In genomic region chr2:106127282-106127771, GRCh38 we compare ENCODE assay signal across 18 cellular contexts.
DNase-seq lines count a peak whose midpoint lies in the region; ATAC-seq, FAIRE-seq and TF ChIP-seq lines count a peak whose summit lies in the region.
"Had no signal": no experiment of that assay in that cellular context is flagged by ENCODE, and none has a peak within 500 bp of the region (broad histone marks: within the 10 kb centered on the region; RNA-seq: fewer than 3 reads in every experiment).

No MANE protein-coding gene starts in this region.

- H3K27me3 Mint-ChIP-seq in activated T-cell treated with anti-CD3 and anti-CD28 coated beads, Interleukin-2, amount 50 U/mL, for 72 hours (ENCODE audit: low read depth) = no peaks in the 10 kb centered on the region
- H3K27me3 Mint-ChIP-seq in T-helper 2 cell treated with Interferon-gamma antibody and Interleukin-4, amounts not matched to agents 5 μg/mL and 100 μg/mL, for 36 hours (ENCODE audit: low read depth) = no peaks in the 10 kb centered on the region
- no peaks in the 10 kb centered on the region for H3K27me3 Mint-ChIP-seq in osteocyte (ENCODE audit: unreplicated experiment)
- H3K27me3 Mint-ChIP-seq: stimulated activated naive CD8-positive, alpha-beta T cell treated with anti-CD3 and anti-CD28 coated beads, Interleukin-15, Interleukin-2, amounts not matched to agents 100 ng/mL and 50 ng/mL, for 24 hours had no signal

- intact Hi-C loops in heart right ventricle (cut with DNase I) = no loop called here

- H3K4me1 ChIP-seq in small intestine (ENCODE audit: control insufficient read depth in 2 of 2, insufficient read depth in 1 of 2, low read depth in 1 of 2, low read length in 1 of 2) (peaks cover 11 to 15% of the 10 kb centered on the region in 2 donors), heart right ventricle (peaks cover 0 to 7% (median 0%) of the 10 kb centered on the region in 9 donors)

- peak overlapping the region; percentile 88 for H3K27ac Mint-ChIP-seq in activated T-cell treated with anti-CD3 and anti-CD28 coated beads, Interleukin-2, amount 50 U/mL, for 72 hours
- H3K27ac Mint-ChIP-seq in T-helper 2 cell treated with Interferon-gamma antibody and Interleukin-4, amounts not matched to agents 5 μg/mL and 100 μg/mL, for 36 hours = peak overlapping the region; percentile 14
- H3K27ac Mint-ChIP-seq in osteocyte (ENCODE audit: unreplicated experiment) = no peak overlapping the region
- H3K27ac Mint-ChIP-seq: stimulated activated naive CD8-positive, alpha-beta T cell treated with anti-CD3 and anti-CD28 coated beads, Interleukin-15, Interleukin-2, amounts not matched to agents 100 ng/mL and 50 ng/mL, for 24 hours had no signal

- no peaks in the 10 kb centered on the region for H3K9me3 Mint-ChIP-seq in activated T-cell treated with anti-CD3 and anti-CD28 coated beads, Interleukin-2, amount 50 U/mL, for 72 hours
- H3K9me3 Mint-ChIP-seq in T-helper 2 cell treated with Interferon-gamma antibody and Interleukin-4, amounts not matched to agents 5 μg/mL and 100 μg/mL, for 36 hours = no peaks in the 10 kb centered on the region
- H3K9me3 Mint-ChIP-seq in osteocyte (ENCODE audit: unreplicated experiment) = no peaks in the 10 kb centered on the region
- H3K9me3 Mint-ChIP-seq: stimulated activated naive CD8-positive, alpha-beta T cell treated with anti-CD3 and anti-CD28 coated beads, Interleukin-15, Interleukin-2, amounts not matched to agents 100 ng/mL and 50 ng/mL, for 24 hours had no signal

- H3K4me1 Mint-ChIP-seq in activated T-cell treated with anti-CD3 and anti-CD28 coated beads, Interleukin-2, amount 50 U/mL, for 72 hours (ENCODE audit: low read depth) = peaks cover 37% of the 10 kb centered on the region
- H3K4me1 Mint-ChIP-seq in T-helper 2 cell treated with Interferon-gamma antibody and Interleukin-4, amounts not matched to agents 5 μg/mL and 100 μg/mL, for 36 hours (ENCODE audit: low read depth) = peaks cover 20% of the 10 kb centered on the region
- H3K4me1 Mint-ChIP-seq in osteocyte (ENCODE audit: unreplicated experiment) = no peaks in the 10 kb centered on the region

- 50 to 72% (median 59%) methylated on average over 5 of the region's 5 CpGs for WGBS in small intestine, 3 donors
- 95 to 96% methylated on average over 5 of the region's 5 CpGs for WGBS in heart right ventricle, 2 donors

- H3K27me3 ChIP-seq in small intestine (ENCODE audit: control insufficient read depth in 2 of 2, insufficient read depth in 2 of 2, low read length in 2 of 2) = no peaks in the 10 kb centered on the region
- no peaks in the 10 kb centered on the region for H3K27me3 ChIP-seq in heart right ventricle
- H3K27me3 ChIP-seq: heart left ventricle had no signal

- H3K27ac ChIP-seq in small intestine (ENCODE audit: low read depth in 1 of 2, low read length in 1 of 2) (peak overlapping the region; percentile 36 to 74), heart right ventricle (no peak overlapping the region)
- H3K27ac ChIP-seq: epithelial cell of prostate, heart left ventricle had no signal

- ATAC-seq in activated T-cell treated with anti-CD3 and anti-CD28 coated beads, Interleukin-2, amount 50 U/mL, for 72 hours (replicated peaks in 1 of 2) = peak; percentile 43 to 45
- ATAC-seq in GM21737 (IDR thresholded peaks at IDR 0.05; ENCODE audit: unreplicated experiment) = no peak
- no peak for ATAC-seq in heart right ventricle
- ATAC-seq: heart left ventricle had no signal

- TF ChIP-seq CTCF in fibroblast of pulmonary artery (IDR thresholded peaks at IDR 0.05; ENCODE audit: low read length, missing control alignments) (no peak), heart right ventricle (IDR thresholded peaks at IDR 0.05) (no peak), osteocyte (IDR thresholded peaks at IDR 0.05) (no peak)

- H3K4me3 Mint-ChIP-seq in activated T-cell treated with anti-CD3 and anti-CD28 coated beads, Interleukin-2, amount 50 U/mL, for 72 hours = peak overlapping the region in 1 of 2 donors; percentile 44
- H3K4me3 Mint-ChIP-seq in T-helper 2 cell treated with Interferon-gamma antibody and Interleukin-4, amounts not matched to agents 5 μg/mL and 100 μg/mL, for 36 hours = no peak overlapping the region
- no peak overlapping the region for H3K4me3 Mint-ChIP-seq in osteocyte (ENCODE audit: unreplicated experiment)
- H3K4me3 Mint-ChIP-seq: stimulated activated naive CD8-positive, alpha-beta T cell treated with anti-CD3 and anti-CD28 coated beads, Interleukin-15, Interleukin-2, amounts not matched to agents 100 ng/mL and 50 ng/mL, for 24 hours had no signal

- no peak for FAIRE-seq in small intestine (lab: Jason Lieb, UNC)
- FAIRE-seq: GM19239, urothelium cell line had no signal

- H3K4me3 ChIP-seq in fibroblast of pulmonary artery (replicated peaks; ENCODE audit: low read depth, low read length) (no peak overlapping the region), small intestine (ENCODE audit: low read depth in 1 of 2, low read length in 2 of 2) (no peak overlapping the region), heart right ventricle (no peak overlapping the region)
- H3K4me3 ChIP-seq: heart left ventricle had no signal

- no peaks in the 10 kb centered on the region for H3K36me3 ChIP-seq in small intestine (ENCODE audit: control insufficient read depth in 2 of 2, insufficient read depth in 2 of 2, low read length in 2 of 2)
- peaks cover 0 to 53% (median 5%) of the 10 kb centered on the region in 9 donors for H3K36me3 ChIP-seq in heart right ventricle

- H3K9me3 ChIP-seq in small intestine (ENCODE audit: control insufficient read depth, low read depth) (no peaks in the 10 kb centered on the region), heart right ventricle (no peaks in the 10 kb centered on the region)
- H3K9me3 ChIP-seq: heart left ventricle had no signal

- H3K36me3 Mint-ChIP-seq in activated T-cell treated with anti-CD3 and anti-CD28 coated beads, Interleukin-2, amount 50 U/mL, for 72 hours (ENCODE audit: insufficient read depth in 2 of 2) = peaks cover 0 to 16% of the 10 kb centered on the region in 2 donors
- peaks cover 44% of the 10 kb centered on the region for H3K36me3 Mint-ChIP-seq in T-helper 2 cell treated with Interferon-gamma antibody and Interleukin-4, amounts not matched to agents 5 μg/mL and 100 μg/mL, for 36 hours (ENCODE audit: low read depth)
- peaks cover 4% of the 10 kb centered on the region for H3K36me3 Mint-ChIP-seq in osteocyte (ENCODE audit: unreplicated experiment)

- DNase-seq in activated T-cell treated with anti-CD3 and anti-CD28 coated beads, Interleukin-2, amount 50 U/mL, for 72 hours = no peak
- DNase-seq in activated T-cell treated with anti-CD3 and anti-CD28 coated beads, Interleukin-2, amount 50 U/mL, for 48 hours = no peak
- no peak for DNase-seq in T-helper 2 cell treated with Interferon-gamma antibody and Interleukin-4, amounts not matched to agents 5 μg/mL and 100 μg/mL, for 36 hours (ENCODE audit: low spot score)
- DNase-seq in fibroblast of pulmonary artery (ENCODE audit: low read depth) (peak; percentile 34), small intestine (peak; percentile 66), heart right ventricle (no peak), osteocyte (ENCODE audit: extremely low spot score, unreplicated experiment) (no peak)
- DNase-seq: aorta; heart left ventricle; KBM-7; NCI-H1105; NCI-H748 treated with DMSO at 0.1 percent for 48 hours; stimulated activated CD4-positive, alpha-beta T cell treated with anti-CD3 and anti-CD28 coated beads, Interleukin-12 subunit alpha, Interleukin-12 subunit beta, amount 100 ng/mL, for 4 hours had no signal

Comparison
In these comparisons a context has a peak if more than half of its experiments do, and no peak if none do; other contexts are left out.
1. ATAC-seq: peak in activated T-cell treated with anti-CD3 and anti-CD28 coated beads, Interleukin-2, amount 50 U/mL, for 72 hours (2 of 2); none in GM21737 (single experiment) and heart right ventricle (0 of 8).
2. DNase-seq: peak in fibroblast of pulmonary artery (single experiment) and small intestine (single experiment); none in activated T-cell treated with anti-CD3 and anti-CD28 coated beads, Interleukin-2, amount 50 U/mL, for 72 hours (0 of 2), activated T-cell treated with anti-CD3 and anti-CD28 coated beads, Interleukin-2, amount 50 U/mL, for 48 hours (0 of 2), T-helper 2 cell treated with Interferon-gamma antibody and Interleukin-4, amounts not matched to agents 5 μg/mL and 100 μg/mL, for 36 hours (single experiment), heart right ventricle (0 of 2) and osteocyte (single experiment).
3. H3K27ac ChIP-seq: peak in small intestine (2 of 2); none in heart right ventricle (0 of 10).